ENCODE assay signal across 19 cellular contexts in the genomic region with DNA sequence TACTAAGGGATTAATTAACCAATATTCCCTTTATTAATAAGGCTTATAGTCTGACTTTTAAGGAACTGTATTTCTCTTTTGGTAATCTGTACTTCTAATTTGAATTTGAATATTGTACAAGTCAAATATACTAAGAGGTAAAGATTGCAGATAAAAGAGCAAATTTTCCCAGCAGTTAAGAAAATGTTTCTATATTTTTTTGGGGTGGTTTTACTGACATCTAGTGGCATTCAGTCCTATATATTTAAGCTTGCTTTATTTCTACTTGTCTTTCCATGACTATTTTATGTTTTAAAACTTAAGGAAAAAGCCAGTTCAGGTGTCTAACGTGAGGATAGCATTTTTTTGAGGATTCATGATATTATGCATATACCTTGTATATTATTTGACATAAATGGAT. TPM values are rescaled to one million over a fixed set of nuclear protein-coding genes. Genes with fewer than 3 reads are reported as not detected.
DNase-seq lines count a peak whose midpoint lies in the region; ATAC-seq, FAIRE-seq and TF ChIP-seq lines count a peak whose summit lies in the region.
"Had no signal": no experiment of that assay in that cellular context is flagged by ENCODE, and none has a peak within 500 bp of the region (broad histone marks: within the 10 kb centered on the region; RNA-seq: fewer than 3 reads in every experiment).

No MANE protein-coding gene starts in this region.

- no peak for FAIRE-seq in kidney (lab: Jason Lieb, UNC)
- FAIRE-seq: GM18507, K562 had no signal

- H3K9me3 ChIP-seq in GM23248 (ENCODE audit: low read depth) (no peaks in the 10 kb centered on the region), adipocyte (ENCODE audit: control insufficient read depth, low read length) (no peaks in the 10 kb centered on the region), kidney (ENCODE audit: control insufficient read depth in 1 of 2, low read length in 2 of 2) (no peaks in the 10 kb centered on the region), psoas muscle (no peaks in the 10 kb centered on the region)
- H3K9me3 ChIP-seq: sigmoid colon had no signal

- ATAC-seq in psoas muscle: no peak
- ATAC-seq: K562; stimulated activated naive CD8-positive, alpha-beta T cell treated with anti-CD3 and anti-CD28 coated beads, Interleukin-15, Interleukin-2, amounts not matched to agents 100 U/mL and 50 U/mL, for 24 hours had no signal

- no peaks in the 10 kb centered on the region for H3F3A ChIP-seq in GM23248 (ENCODE audit: insufficient read depth)

- H3K9me2 ChIP-seq in GM23248 (ENCODE audit: insufficient read depth): no peaks in the 10 kb centered on the region

- WGBS in GM23248 (ENCODE audit: low coverage in 1 of 2, low lambda C conversion rate in 2 of 2, missing lambda C conversion rate in 2 of 2), 2 experiments: 0% methylated on average over 1 of the region's 1 CpG
- WGBS in psoas muscle, 3 donors: 3 to 5% (median 5%) methylated on average over 1 of the region's 1 CpG

- intact Hi-C loops in kidney (cut with DNase I): no loop called here
- intact Hi-C loops in psoas muscle (cut with DNase I): no loop called here

- H3K4me1 ChIP-seq in GM23248 (ENCODE audit: insufficient read depth) (no peaks in the 10 kb centered on the region), adipocyte (ENCODE audit: control insufficient read depth, insufficient read depth, low read length) (no peaks in the 10 kb centered on the region), kidney (ENCODE audit: control insufficient read depth in 1 of 2, insufficient read depth in 1 of 2, low read depth in 1 of 2, low read length in 2 of 2) (no peaks in the 10 kb centered on the region), psoas muscle (no peaks in the 10 kb centered on the region)
- H3K4me1 ChIP-seq: BLaER1 treated with 17β-estradiol and CSF1 and Interleukin-3, amounts not matched to agents 10 nM and 100 nM; sigmoid colon had no signal

- in situ Hi-C loops in ACHN (cut with HindIII; ENCODE audit: low pct_ligation_motif_present, low pct_unique_long_range_greater_than_20kb, low sequenced_read_pairs) (no loop called here), GM23248 (cut with MboI) (no loop called here)

- no peaks in the 10 kb centered on the region for H4K20me1 ChIP-seq in GM23248 (ENCODE audit: insufficient read depth)
- H4K20me1 ChIP-seq: BLaER1 treated with 17β-estradiol and CSF1 and Interleukin-3, amounts not matched to agents 10 nM and 100 nM had no signal

- H3K4me2 ChIP-seq in GM23248 (ENCODE audit: unreplicated experiment): no peak overlapping the region
- H3K4me2 ChIP-seq: BLaER1 treated with 17β-estradiol and CSF1 and Interleukin-3, amounts not matched to agents 10 nM and 100 nM had no signal

- H3K36me3 ChIP-seq in GM23248 (ENCODE audit: low read depth) (no peaks in the 10 kb centered on the region), adipocyte (ENCODE audit: control insufficient read depth, insufficient read depth, low read length, severe bottlenecking) (no peaks in the 10 kb centered on the region), kidney (ENCODE audit: control insufficient read depth in 1 of 2, insufficient read depth in 2 of 2, low read length in 2 of 2) (no peaks in the 10 kb centered on the region), psoas muscle (ENCODE audit: insufficient read depth in 1 of 2, low read depth in 1 of 2) (no peaks in the 10 kb centered on the region)
- H3K36me3 ChIP-seq: BLaER1 treated with 17β-estradiol and CSF1 and Interleukin-3, amounts not matched to agents 10 nM and 100 nM; sigmoid colon had no signal

- H3K9ac ChIP-seq in GM23248: no peak overlapping the region
- H3K9ac ChIP-seq in adipocyte (ENCODE audit: low read length): no peak overlapping the region
- H3K9ac ChIP-seq in kidney (ENCODE audit: low read length in 2 of 2): no peak overlapping the region
- H3K9ac ChIP-seq: BLaER1 treated with 17β-estradiol and CSF1 and Interleukin-3, amounts not matched to agents 10 nM and 100 nM had no signal

- peak; percentile 0 for TF ChIP-seq CTCF in kidney (IDR thresholded peaks at IDR 0.05; ENCODE audit: borderline replicate concordance, extremely low read depth, insufficient read depth)
- no peak for TF ChIP-seq CTCF in psoas muscle (IDR thresholded peaks at IDR 0.05)

- H3K79me2 ChIP-seq in GM23248 (ENCODE audit: insufficient read depth): no peaks in the 10 kb centered on the region

- DNase-seq in ACHN (peak; percentile 10), GM23248 (peak; percentile 8), adipocyte (ENCODE audit: low read depth) (peak; percentile 49), kidney (no peak), psoas muscle (no peak), activated gamma-delta T cell (lab: John Stamatoyannopoulos, UW) (no peak), amniotic stem cell (lab: John Stamatoyannopoulos, UW) (no peak)
- DNase-seq in activated CD4-positive, alpha-beta T cell treated with anti-CD3 and anti-CD28 coated beads, Interleukin-2, amount 50 U/mL, for 4 hours: no peak
- DNase-seq: activated CD4-positive, alpha-beta T cell treated with anti-CD3 and anti-CD28 coated beads, Interleukin-2, amount 50 U/mL, for 1 hour; effector CD8-positive, alpha-beta T cell; GDM1; glutamatergic neuron; NCI-H187 treated with DMSO at 0.1 percent for 48 hours; sigmoid colon; stimulated activated naive CD8-positive, alpha-beta T cell treated with anti-CD3 and anti-CD28 coated beads, Interleukin-15, Interleukin-2, amounts not matched to agents 100 U/mL and 50 U/mL, for 24 hours had no signal

- H3K27me3 ChIP-seq in GM23248 (replicated peaks; ENCODE audit: insufficient read depth) (no peaks in the 10 kb centered on the region), adipocyte (replicated peaks; ENCODE audit: control insufficient read depth, insufficient read depth, low read length) (no peaks in the 10 kb centered on the region), psoas muscle (ENCODE audit: insufficient read depth in 3 of 3, low read length in 2 of 3) (no peaks in the 10 kb centered on the region)
- H3K27me3 ChIP-seq: BLaER1 treated with 17β-estradiol and CSF1 and Interleukin-3, amounts not matched to agents 10 nM and 100 nM; sigmoid colon had no signal

- no peak overlapping the region for H3K27ac ChIP-seq in GM23248
- H3K27ac ChIP-seq in kidney (ENCODE audit: low read depth in 2 of 2, low read length in 2 of 2): no peak overlapping the region
- H3K27ac ChIP-seq in psoas muscle: no peak overlapping the region
- H3K27ac ChIP-seq: BLaER1 treated with 17β-estradiol and CSF1 and Interleukin-3, amounts not matched to agents 10 nM and 100 nM; sigmoid colon had no signal

- H2AFZ ChIP-seq in GM23248: no peak overlapping the region

- H3K4me3 ChIP-seq in GM23248 (no peak overlapping the region), adipocyte (ENCODE audit: low read length) (no peak overlapping the region), kidney (ENCODE audit: low read length in 2 of 2) (no peak overlapping the region), psoas muscle (no peak overlapping the region)
- H3K4me3 ChIP-seq: BLaER1 treated with 17β-estradiol and CSF1 and Interleukin-3, amounts not matched to agents 10 nM and 100 nM; K562; sigmoid colon had no signal

RNA-seq across cellular contexts. Expression of gene TDRD15, which starts 41.6 kb away (rescaled TPM):
- total RNA-seq in GM23248 (2014; rRNA removed; shearing (Covaris generic)): not detected in 2 replicates
- polyA plus RNA-seq in GM23248 (2016; fragmentation: Nextera tagmentation; extraction: Ambion mirVana): not detected in 2 replicates
- 0.06 TPM for total RNA-seq in kidney
- not detected for polyA plus RNA-seq in kidney (ENCODE audit: insufficient read depth, low read depth, low replicate concordance)
- total RNA-seq in psoas muscle: not detected
- not detected for polyA plus RNA-seq in psoas muscle
- total RNA-seq: activated T-helper 1 cell treated with anti-CD3 and anti-CD28 coated beads, Interleukin-12 subunit alpha, Interleukin-12 subunit beta, Interleukin-2, Interleukin-4 antibody, amounts not matched to agents 30 ng/mL and 10 ng/mL and 1 ng/mL, durations not matched to agents 14 hours and 24 hours and 36 hours had no signal
- polyA plus RNA-seq: sigmoid colon had no signal

Comparison
In these comparisons a context has a peak if more than half of its experiments do, and no peak if none do; other contexts are left out.
1. DNase-seq: peak in ACHN (single experiment), GM23248 (single experiment) and adipocyte (single experiment); none in kidney (single experiment), activated CD4-positive, alpha-beta T cell treated with anti-CD3 and anti-CD28 coated beads, Interleukin-2, amount 50 U/mL, for 4 hours (0 of 2), psoas muscle (0 of 2), activated gamma-delta T cell (single experiment) and amniotic stem cell (single experiment).